Comparison of ENCODE assay signal across 1 cellular context in genomic region chr14:93023039-93023438, GRCh38.
TF ChIP-seq lines count a peak whose summit lies in the region.

No MANE protein-coding gene starts in this region.

TF ChIP-seq in WTC11, 78 proteins besides CTCF, POLR2A, EP300 and RAD21 (continued from another document):
- TF ChIP-seq ZNF263 (CRISPR knock-in tag; IDR thresholded peaks at IDR 0.05; ENCODE audit: low read depth): no peak
- TF ChIP-seq ZNF512 (CRISPR knock-in tag; IDR thresholded peaks at IDR 0.05; ENCODE audit: borderline replicate concordance): no peak
- TF ChIP-seq ZMAT4 (CRISPR knock-in tag; IDR thresholded peaks at IDR 0.05): no peak
- no peak for TF ChIP-seq GABPB1 (CRISPR knock-in tag; IDR thresholded peaks at IDR 0.05)
- no peak for TF ChIP-seq E2F1 (CRISPR knock-in tag; IDR thresholded peaks at IDR 0.05)
- TF ChIP-seq ETV6 (CRISPR knock-in tag; IDR thresholded peaks at IDR 0.05): no peak
- no peak for TF ChIP-seq MAX (CRISPR knock-in tag; IDR thresholded peaks at IDR 0.05)
- no peak for TF ChIP-seq E2F4 (CRISPR knock-in tag; IDR thresholded peaks at IDR 0.05; ENCODE audit: borderline replicate concordance, low read depth)
- no peak for TF ChIP-seq ATF1 (CRISPR knock-in tag; IDR thresholded peaks at IDR 0.05)
- no peak for TF ChIP-seq ZNF396 (CRISPR knock-in tag; IDR thresholded peaks at IDR 0.05; ENCODE audit: borderline replicate concordance)
- peak; percentile 89 for TF ChIP-seq USF2 (CRISPR knock-in tag; IDR thresholded peaks at IDR 0.05)
- peak; percentile 93 for TF ChIP-seq NFYB (CRISPR knock-in tag; conservative IDR thresholded peaks at IDR 0.05; ENCODE audit: low read depth)
- TF ChIP-seq ATF6 (CRISPR knock-in tag; IDR thresholded peaks at IDR 0.05): no peak
- TF ChIP-seq USF1 (CRISPR knock-in tag; IDR thresholded peaks at IDR 0.05): peak; percentile 83
- no peak for TF ChIP-seq CREM (CRISPR knock-in tag; IDR thresholded peaks at IDR 0.05)
- TF ChIP-seq STAT6 (CRISPR knock-in tag; conservative IDR thresholded peaks at IDR 0.05; ENCODE audit: low read depth): no peak
- TF ChIP-seq TP53 (CRISPR knock-in tag; IDR thresholded peaks at IDR 0.05): no peak
- TF ChIP-seq SOX15 (CRISPR knock-in tag; IDR thresholded peaks at IDR 0.05): no peak
- no peak for TF ChIP-seq PRRX2 (CRISPR knock-in tag; IDR thresholded peaks at IDR 0.05)
- no peak for TF ChIP-seq CDX4 (CRISPR knock-in tag; IDR thresholded peaks at IDR 0.05; ENCODE audit: borderline replicate concordance)
